1 cellular context compared by ENCODE assay signal in genomic region chr19:51079486-51080110, GRCh38.
TF ChIP-seq lines count a peak whose summit lies in the region.

No MANE protein-coding gene starts in this region.

TF ChIP-seq in HepG2, 621 proteins besides CTCF, POLR2A, EP300 and RAD21:
- TF ChIP-seq LCORL (IDR thresholded peaks at IDR 0.05) (0 out of 2 replicates have a peak, but pooled peaks have one; percentile 45), LCORL (CRISPR knock-in tag; IDR thresholded peaks at IDR 0.05) (no peak), ZBTB44 (CRISPR knock-in tag; IDR thresholded peaks at IDR 0.05) (no peak), TOE1 (CRISPR knock-in tag; IDR thresholded peaks at IDR 0.05) (no peak)
TF ChIP-seq in HepG2: peak in this region for 1.
